In genomic region chr18:32339062-32339461, GRCh38 we compare ENCODE assay signal across 26 cellular contexts.
A peak's percentile ranks its signal among the peaks of the same experiment; 100 is the strongest.
DNase-seq lines count a peak whose midpoint lies in the region; ATAC-seq, FAIRE-seq and TF ChIP-seq lines count a peak whose summit lies in the region.
"Had no signal": no experiment of that assay in that cellular context is flagged by ENCODE, and none has a peak within 500 bp of the region (broad histone marks: within the 10 kb centered on the region; RNA-seq: fewer than 3 reads in every experiment).

No MANE protein-coding gene starts in this region.

- H3K27me3 ChIP-seq in OCI-LY3 (ENCODE audit: low read depth, low read length) (no peaks in the 10 kb centered on the region), small intestine (ENCODE audit: control insufficient read depth in 2 of 2, insufficient read depth in 2 of 2, low read length in 2 of 2) (no peaks in the 10 kb centered on the region)
- H3K27me3 ChIP-seq: BLaER1 treated with 17β-estradiol and CSF1 and Interleukin-3, amounts not matched to agents 10 nM and 100 nM had no signal

- no peaks in the 10 kb centered on the region for H3K9me3 Mint-ChIP-seq in activated naive CD4-positive, alpha-beta T cell treated with anti-CD3 and anti-CD28 coated beads, Interleukin-2, amount 50 U/mL, for 72 hours
- H3K9me3 Mint-ChIP-seq: CD4-positive, alpha-beta T cell; CD8-positive, alpha-beta T cell had no signal

- DNase-seq in mucosa of descending colon, result no peak
- DNase-seq in small intestine, result peak; percentile 65
- no peak for DNase-seq in activated naive CD4-positive, alpha-beta T cell treated with anti-CD3 and anti-CD28 coated beads, Interleukin-2, amount 50 U/mL, for 72 hours (ENCODE audit: low spot score in 2 of 2)
- DNase-seq in SKM-1 treated with dmso at 0.1 percent for 144 hours (lab: John Stamatoyannopoulos, UW; ENCODE audit: unreplicated experiment), result no peak
- DNase-seq: AML-193; Caco-2; Calu3; CD4-positive, alpha-beta T cell; CD8-positive, alpha-beta T cell; DMS 273 treated with DMSO at 0.1 percent for 48 hours; DMS153; DMS53; DMS79; DND-41; EL; GDM1 had no signal

- H3K9me3 ChIP-seq in OCI-LY3 (ENCODE audit: insufficient read depth, low read length) (no peaks in the 10 kb centered on the region), mucosa of descending colon (no peaks in the 10 kb centered on the region), small intestine (ENCODE audit: control insufficient read depth, low read depth) (no peaks in the 10 kb centered on the region)
- H3K9me3 ChIP-seq: A549; BLaER1 treated with 17β-estradiol and CSF1 and Interleukin-3, amounts not matched to agents 10 nM and 100 nM; Caco-2 had no signal

- no peak overlapping the region for H3K27ac Mint-ChIP-seq in activated naive CD4-positive, alpha-beta T cell treated with anti-CD3 and anti-CD28 coated beads, Interleukin-2, amount 50 U/mL, for 72 hours
- H3K27ac Mint-ChIP-seq: B cell; CD4-positive, alpha-beta T cell; CD8-positive, alpha-beta T cell had no signal

- no peak overlapping the region for H3K9ac ChIP-seq in OCI-LY3 (ENCODE audit: low read length)
- H3K9ac ChIP-seq: BLaER1 treated with 17β-estradiol and CSF1 and Interleukin-3, amounts not matched to agents 10 nM and 100 nM had no signal

- no peak for FAIRE-seq in small intestine (lab: Jason Lieb, UNC)
- FAIRE-seq: A549, GM12878, GM12892, GM18507, GM19239 had no signal

- no peaks in the 10 kb centered on the region for H3K79me2 ChIP-seq in OCI-LY3 (ENCODE audit: low read length)

- WGBS in small intestine, 3 donors, result 10 to 59% (median 40%) methylated on average over 2 of the region's 2 CpGs

- intact Hi-C loops in mucosa of descending colon (cut with DNase I, micrococcal nuclease), result no loop called here

- no peaks in the 10 kb centered on the region for H4K20me1 ChIP-seq in OCI-LY3 (ENCODE audit: insufficient read depth, low read length)
- H4K20me1 ChIP-seq: BLaER1 treated with 17β-estradiol and CSF1 and Interleukin-3, amounts not matched to agents 10 nM and 100 nM had no signal

- peak overlapping the region; percentile 10; the same call in 1 of the 2 replicates for H3K27ac ChIP-seq in OCI-LY3 (ENCODE audit: low read length)
- H3K27ac ChIP-seq in small intestine (ENCODE audit: low read depth in 1 of 2, low read length in 1 of 2), result no peak overlapping the region
- H3K27ac ChIP-seq: 22Rv1; A549; BLaER1 treated with 17β-estradiol and CSF1 and Interleukin-3, amounts not matched to agents 10 nM and 100 nM; C4-2B had no signal

- peak overlapping the region; percentile 42 for H3K4me2 ChIP-seq in OCI-LY3 (ENCODE audit: low read length)
- H3K4me2 ChIP-seq: A549; BLaER1 treated with 17β-estradiol and CSF1 and Interleukin-3, amounts not matched to agents 10 nM and 100 nM had no signal

- TF ChIP-seq CTCF in OCI-LY3 (IDR thresholded peaks at IDR 0.05; ENCODE audit: low read depth, low read length) (no peak), mucosa of descending colon (IDR thresholded peaks at IDR 0.05) (no peak)

- H3K4me1 ChIP-seq in OCI-LY3 (ENCODE audit: low read length) (peaks cover 28% of the 10 kb centered on the region), mucosa of descending colon (ENCODE audit: low read depth) (no peaks in the 10 kb centered on the region), small intestine (ENCODE audit: control insufficient read depth in 2 of 2, insufficient read depth in 1 of 2, low read depth in 1 of 2, low read length in 1 of 2) (peaks cover 2 to 5% of the 10 kb centered on the region in 2 donors)
- H3K4me1 ChIP-seq: A549, Caco-2 had no signal

- H3K4me3 ChIP-seq in OCI-LY3 (ENCODE audit: low read length) (no peak overlapping the region), mucosa of descending colon (no peak overlapping the region), small intestine (ENCODE audit: low read depth in 1 of 2, low read length in 2 of 2) (no peak overlapping the region)
- H3K4me3 ChIP-seq: A549; BLaER1 treated with 17β-estradiol and CSF1 and Interleukin-3, amounts not matched to agents 10 nM and 100 nM; GM12878 had no signal

- ATAC-seq in mucosa of descending colon, result peak; percentile 15
- no peak for ATAC-seq in activated naive CD4-positive, alpha-beta T cell treated with anti-CD3 and anti-CD28 coated beads, Interleukin-2, amount 50 U/mL, for 72 hours
- ATAC-seq: A549; CD8-positive, alpha-beta T cell; GM12878 had no signal

- H3K36me3 ChIP-seq in OCI-LY3 (replicated peaks; ENCODE audit: low read depth, low read length) (no peaks in the 10 kb centered on the region), mucosa of descending colon (ENCODE audit: low read depth) (no peaks in the 10 kb centered on the region), small intestine (ENCODE audit: control insufficient read depth in 2 of 2, insufficient read depth in 2 of 2, low read length in 2 of 2) (no peaks in the 10 kb centered on the region)
- H3K36me3 ChIP-seq: BLaER1 treated with 17β-estradiol and CSF1 and Interleukin-3, amounts not matched to agents 10 nM and 100 nM had no signal

- no peaks in the 10 kb centered on the region for H3K36me3 Mint-ChIP-seq in activated naive CD4-positive, alpha-beta T cell treated with anti-CD3 and anti-CD28 coated beads, Interleukin-2, amount 50 U/mL, for 72 hours
- H3K36me3 Mint-ChIP-seq: CD8-positive, alpha-beta T cell had no signal

- H2AFZ ChIP-seq in OCI-LY3 (ENCODE audit: low read depth, low read length), result no peak overlapping the region
